Comparison of ENCODE assay signal across 10 cellular contexts in the genomic region with DNA sequence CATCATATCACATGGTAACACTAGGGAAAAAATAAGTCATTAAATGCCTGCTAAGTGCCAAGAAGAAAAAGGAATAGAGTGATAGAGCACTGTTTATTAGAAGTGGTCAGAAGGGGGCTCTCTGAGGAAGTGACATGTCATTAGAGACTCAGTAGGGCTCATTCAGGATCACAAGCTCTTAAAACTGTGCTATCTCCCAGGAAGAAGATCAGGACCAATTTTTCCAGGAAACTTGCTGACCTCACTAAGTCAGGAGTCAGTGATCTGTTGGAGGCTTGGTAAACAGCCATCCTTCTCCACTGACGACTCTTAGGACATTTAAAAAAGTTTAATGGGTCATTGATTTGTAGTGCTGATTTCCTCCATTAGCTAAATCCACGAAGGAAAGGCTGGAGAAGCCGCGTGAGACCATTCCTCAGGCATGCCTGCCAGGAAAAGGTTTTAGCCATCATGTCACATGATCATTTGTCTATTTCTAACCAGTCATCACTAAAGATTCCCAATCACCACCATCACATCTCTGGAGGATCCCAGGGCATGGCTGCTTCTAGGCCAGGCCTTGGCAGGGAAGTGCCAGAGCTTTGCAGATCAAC. TPM values are rescaled to one million over a fixed set of nuclear protein-coding genes. Genes with fewer than 3 reads are reported as not detected.
DNase-seq lines count a peak whose midpoint lies in the region; ATAC-seq lines count a peak whose summit lies in the region.
"Had no signal": no experiment of that assay in that cellular context is flagged by ENCODE, and none has a peak within 500 bp of the region (broad histone marks: within the 10 kb centered on the region; RNA-seq: fewer than 3 reads in every experiment).

No MANE protein-coding gene starts in this region.

- H3K4me3 ChIP-seq in adipocyte (ENCODE audit: low read length) = no peak overlapping the region
- H3K4me3 ChIP-seq in subcutaneous abdominal adipose tissue (ENCODE audit: low read depth in 1 of 5, low read length in 5 of 5) = no peak overlapping the region

- H3K27ac ChIP-seq in subcutaneous abdominal adipose tissue (ENCODE audit: low read depth, low read length) = peak overlapping the region; percentile 70

- H3K27me3 ChIP-seq in adipocyte (replicated peaks; ENCODE audit: control insufficient read depth, insufficient read depth, low read length) (no peaks in the 10 kb centered on the region), subcutaneous abdominal adipose tissue (ENCODE audit: control insufficient read depth in 5 of 5, insufficient read depth in 4 of 5, low read length in 5 of 5) (no peaks in the 10 kb centered on the region)

- H3K9ac ChIP-seq in adipocyte (ENCODE audit: low read length) (peak overlapping the region; percentile 23), subcutaneous abdominal adipose tissue (ENCODE audit: low read length in 5 of 5) (peak overlapping the region in 1 of 5 donors; percentile 32)

- H3K36me3 ChIP-seq in adipocyte (ENCODE audit: control insufficient read depth, insufficient read depth, low read length, severe bottlenecking) (no peaks in the 10 kb centered on the region), subcutaneous abdominal adipose tissue (ENCODE audit: control insufficient read depth in 5 of 5, insufficient read depth in 5 of 5, low read length in 5 of 5) (no peaks in the 10 kb centered on the region)

- H3K4me1 ChIP-seq in adipocyte (ENCODE audit: control insufficient read depth, insufficient read depth, low read length) (peaks cover 28% of the 10 kb centered on the region), subcutaneous abdominal adipose tissue (ENCODE audit: control insufficient read depth in 5 of 5, insufficient read depth in 5 of 5, low read length in 5 of 5) (peaks cover 6 to 33% (median 12%) of the 10 kb centered on the region in 5 donors)

- DNase-seq in NCI-H1105 treated with DMSO at 0.1 percent for 48 hours (lab: John Stamatoyannopoulos, UW) = peak; percentile 9
- no peak for DNase-seq in NCI-H1105 (lab: John Stamatoyannopoulos, UW)
- DNase-seq in adipocyte (ENCODE audit: low read depth) = no peak
- DNase-seq in left lobe of liver (ENCODE audit: low spot score) = no peak
- no peak for DNase-seq in T-helper 2 cell
- DNase-seq: 8988T; effector CD8-positive, alpha-beta T cell had no signal

- ATAC-seq in left lobe of liver (peak; percentile 8), HG03469 (IDR thresholded peaks at IDR 0.05; ENCODE audit: unreplicated experiment) (no peak), GM19023 (IDR thresholded peaks at IDR 0.05; ENCODE audit: unreplicated experiment) (no peak)

- H3K9me3 ChIP-seq in adipocyte (ENCODE audit: control insufficient read depth, low read length) (no peaks in the 10 kb centered on the region), subcutaneous abdominal adipose tissue (ENCODE audit: control insufficient read depth in 5 of 5, low read length in 5 of 5) (no peaks in the 10 kb centered on the region)

RNA-seq across cellular contexts. Expression of a gene that starts 5.9 kb away (rescaled TPM):
- 8.9 TPM for total RNA-seq in left lobe of liver
